Comparison of ENCODE assay signal across 10 cellular contexts in genomic region chr18:32372381-32373061, GRCh38.
A peak's percentile ranks its signal among the peaks of the same experiment; 100 is the strongest.
DNase-seq lines count a peak whose midpoint lies in the region; ATAC-seq and TF ChIP-seq lines count a peak whose summit lies in the region.
"Had no signal": no experiment of that assay in that cellular context is flagged by ENCODE, and none has a peak within 500 bp of the region (broad histone marks: within the 10 kb centered on the region; RNA-seq: fewer than 3 reads in every experiment).

No MANE protein-coding gene starts in this region.

- no peak for DNase-seq in right cardiac atrium
- no peak for DNase-seq in right atrium auricular region (ENCODE audit: low spot score)
- no peak for DNase-seq in WTC11 (ENCODE audit: low spot score)
- no peak for DNase-seq in lower lobe of right lung
- no peak for DNase-seq in NCI-H226
- no peak for DNase-seq in substantia nigra (lab: John Stamatoyannopoulos, UW)
- DNase-seq in activated T-cell treated with anti-CD3 and anti-CD28 coated beads, Interleukin-2, amount 50 U/mL, for 24 hours: no peak
- DNase-seq: ACHN, NCI-H2171 had no signal

- no peaks in the 10 kb centered on the region for H3K27me3 ChIP-seq in right cardiac atrium (ENCODE audit: control insufficient read depth, insufficient read depth)
- H3K27me3 ChIP-seq in right atrium auricular region: no peaks in the 10 kb centered on the region
- no peaks in the 10 kb centered on the region for H3K27me3 ChIP-seq in lower lobe of right lung (ENCODE audit: low read depth)

- H3K9me3 ChIP-seq in right cardiac atrium (ENCODE audit: control insufficient read depth, low read length) (no peaks in the 10 kb centered on the region), right atrium auricular region (no peaks in the 10 kb centered on the region), lower lobe of right lung (no peaks in the 10 kb centered on the region)

- H3K4me1 ChIP-seq in right cardiac atrium (ENCODE audit: control insufficient read depth, insufficient read depth, low read length) (no peaks in the 10 kb centered on the region), right atrium auricular region (peaks cover 0 to 43% of the 10 kb centered on the region in 2 donors), lower lobe of right lung (peaks cover 11% of the 10 kb centered on the region)

- H3K27me3 Mint-ChIP-seq in WTC11 (ENCODE audit: low read depth): no peaks in the 10 kb centered on the region
- H3K27me3 Mint-ChIP-seq in activated T-cell treated with anti-CD3 and anti-CD28 coated beads, Interleukin-2, amount 50 U/mL, for 24 hours: peaks cover 17% of the 10 kb centered on the region

- intact Hi-C loops in right cardiac atrium (cut with DNase I): no loop called here
- intact Hi-C loops in lower lobe of right lung (cut with DNase I): no loop called here

- no peak overlapping the region; the same call in 1 of the 2 replicates for H3K27ac Mint-ChIP-seq in WTC11
- H3K27ac Mint-ChIP-seq in activated T-cell treated with anti-CD3 and anti-CD28 coated beads, Interleukin-2, amount 50 U/mL, for 24 hours: no peak overlapping the region

- CTCF ChIA-PET in WTC11 (lab: Charles Lee): interaction anchor here (0.9 to 2.1 kb wide), 3 partner anchors 14 to 177 kb away, joined by 4 to 8 read pairs (median 6); no protein-coding TSS in a partner anchor

- H3K36me3 ChIP-seq in right atrium auricular region: no peaks in the 10 kb centered on the region
- H3K36me3 ChIP-seq in lower lobe of right lung: no peaks in the 10 kb centered on the region

- no peak overlapping the region for H3K27ac ChIP-seq in right cardiac atrium (ENCODE audit: low read length)
- peak overlapping the region in 1 of 2 donors; percentile 63 for H3K27ac ChIP-seq in right atrium auricular region
- peak overlapping the region; percentile 66 for H3K27ac ChIP-seq in lower lobe of right lung
- no peak overlapping the region for H3K27ac ChIP-seq in substantia nigra (ENCODE audit: low read depth, low read length, poor library complexity, severe bottlenecking)

- no peaks in the 10 kb centered on the region for H3K9me3 Mint-ChIP-seq in WTC11
- no peaks in the 10 kb centered on the region for H3K9me3 Mint-ChIP-seq in activated T-cell treated with anti-CD3 and anti-CD28 coated beads, Interleukin-2, amount 50 U/mL, for 24 hours

- no peak overlapping the region for H3K4me3 Mint-ChIP-seq in WTC11
- H3K4me3 Mint-ChIP-seq in activated T-cell treated with anti-CD3 and anti-CD28 coated beads, Interleukin-2, amount 50 U/mL, for 24 hours: no peak overlapping the region

- WGBS in right cardiac atrium: 77% methylated on average over 3 of the region's 3 CpGs

- TF ChIP-seq CTCF in right atrium auricular region (IDR thresholded peaks at IDR 0.05): no peak
- no peak for TF ChIP-seq CTCF in WTC11 (IDR thresholded peaks at IDR 0.05)
- TF ChIP-seq CTCF in lower lobe of right lung (IDR thresholded peaks at IDR 0.05): no peak

- no peak overlapping the region for H3K4me3 ChIP-seq in right cardiac atrium (ENCODE audit: low read length)
- no peak overlapping the region for H3K4me3 ChIP-seq in right atrium auricular region
- H3K4me3 ChIP-seq in lower lobe of right lung: no peak overlapping the region

- H3K4me1 Mint-ChIP-seq in WTC11: peaks cover 6% of the 10 kb centered on the region; the same call in 1 of the 2 replicates
- H3K4me1 Mint-ChIP-seq in activated T-cell treated with anti-CD3 and anti-CD28 coated beads, Interleukin-2, amount 50 U/mL, for 24 hours (ENCODE audit: low read depth): no peaks in the 10 kb centered on the region

- H3K36me3 Mint-ChIP-seq in WTC11: no peaks in the 10 kb centered on the region
- H3K36me3 Mint-ChIP-seq in activated T-cell treated with anti-CD3 and anti-CD28 coated beads, Interleukin-2, amount 50 U/mL, for 24 hours (ENCODE audit: low read depth): no peaks in the 10 kb centered on the region

- POLR2A ChIA-PET in WTC11 (lab: Charles Lee): interaction anchor here (0.6 kb wide), 1 partner anchor 82 kb away, joined by 4 read pairs; no protein-coding TSS in a partner anchor

- ATAC-seq in right cardiac atrium: peak; percentile 38 to 54
- ATAC-seq in WTC11: peak; percentile 58
- peak; percentile 91 to 94 for ATAC-seq in lower lobe of right lung
- ATAC-seq in HG03354 (IDR thresholded peaks at IDR 0.05; ENCODE audit: poor library complexity, severe bottlenecking, unreplicated experiment): no peak

TF ChIP-seq in WTC11, 78 proteins besides CTCF, POLR2A, EP300 and RAD21:
- TF ChIP-seq ETV6 (CRISPR knock-in tag; IDR thresholded peaks at IDR 0.05) (no peak), GABPB1 (CRISPR knock-in tag; IDR thresholded peaks at IDR 0.05) (peak; percentile 81)
